9 cellular contexts compared by ENCODE assay signal in genomic region chr11:35661539-35661938, GRCh38. TPM values are rescaled to one million over a fixed set of nuclear protein-coding genes. Genes with fewer than 3 reads are reported as not detected.
DNase-seq lines count a peak whose midpoint lies in the region; ATAC-seq and TF ChIP-seq lines count a peak whose summit lies in the region.
"Had no signal": no experiment of that assay in that cellular context is flagged by ENCODE, and none has a peak within 500 bp of the region (broad histone marks: within the 10 kb centered on the region; RNA-seq: fewer than 3 reads in every experiment).

No MANE protein-coding gene starts in this region.

- H3K27me3 ChIP-seq in AG04450 (ENCODE audit: control insufficient read depth, insufficient read depth, low read length), result no peaks in the 10 kb centered on the region

- H3K9me3 Mint-ChIP-seq in IgD-negative memory B cell, result peaks cover 2 to 24% (median 16%) of the 10 kb centered on the region in 3 donors
- peaks cover 8% of the 10 kb centered on the region for H3K9me3 Mint-ChIP-seq in natural killer cell treated with Interleukin-12 subunit alpha and Interleukin-12 subunit beta and Interleukin-15 and Interleukin-18, amount 100 ng/mL, for 72 hours

- H3K36me3 Mint-ChIP-seq in IgD-negative memory B cell, result peaks cover 11% of the 10 kb centered on the region
- H3K36me3 Mint-ChIP-seq in natural killer cell treated with Interleukin-12 subunit alpha and Interleukin-12 subunit beta and Interleukin-15 and Interleukin-18, amount 100 ng/mL, for 72 hours, result peaks cover 28% of the 10 kb centered on the region

- peak overlapping the region; percentile 93 to 99 (median 97) for H3K27ac Mint-ChIP-seq in IgD-negative memory B cell
- H3K27ac Mint-ChIP-seq in natural killer cell treated with Interleukin-12 subunit alpha and Interleukin-12 subunit beta and Interleukin-15 and Interleukin-18, amount 100 ng/mL, for 72 hours, result peak overlapping the region; percentile 93 to 96

- intact Hi-C loops in posterior cingulate gyrus (cut with DNase I), result loop anchor here (5.0 kb wide), 1 partner anchor 161 kb away; no protein-coding TSS in a partner anchor

- no peak for ATAC-seq in natural killer cell treated with Interleukin-12 subunit alpha and Interleukin-12 subunit beta and Interleukin-15 and Interleukin-18, amount 100 ng/mL, for 72 hours

- CTCF ChIA-PET in AG04450 (lab: Charles Lee), result interaction anchor here (1.0 to 2.1 kb wide), 2 partner anchors 160 to 597 kb away, joined by 3 to 9 read pairs; no protein-coding TSS in a partner anchor

- POLR2A ChIA-PET in AG04450 (lab: Yijun Ruan, JAX), result no interaction called here

- peak overlapping the region; percentile 95 to 100 (median 98) for H3K4me3 Mint-ChIP-seq in IgD-negative memory B cell
- H3K4me3 Mint-ChIP-seq in natural killer cell treated with Interleukin-12 subunit alpha and Interleukin-12 subunit beta and Interleukin-15 and Interleukin-18, amount 100 ng/mL, for 72 hours, result peak overlapping the region; percentile 95

- peaks cover 9% of the 10 kb centered on the region for H3K9me3 ChIP-seq in AG04450 (ENCODE audit: control insufficient read depth, insufficient read depth, low read length)

- no peak for TF ChIP-seq CTCF in AG04450 (IDR thresholded peaks at IDR 0.05; ENCODE audit: low read depth, low read length)
- no peak for TF ChIP-seq CTCF in choroid plexus epithelial cell (conservative IDR thresholded peaks at IDR 0.05; ENCODE audit: low read depth, low read length)

- H3K4me3 ChIP-seq in AG04450 (ENCODE audit: low read depth, low read length) (peak overlapping the region; percentile 82), choroid plexus epithelial cell (ENCODE audit: low read depth, low read length) (peak overlapping the region; percentile 80)

- no peak overlapping the region for H3K27ac ChIP-seq in AG04450 (ENCODE audit: low read depth, low read length)

- H3K4me1 Mint-ChIP-seq in IgD-negative memory B cell, result peaks cover 33 to 41% (median 40%) of the 10 kb centered on the region in 3 donors
- peaks cover 37 to 40% of the 10 kb centered on the region in 2 donors for H3K4me1 Mint-ChIP-seq in natural killer cell treated with Interleukin-12 subunit alpha and Interleukin-12 subunit beta and Interleukin-15 and Interleukin-18, amount 100 ng/mL, for 72 hours (ENCODE audit: low read depth in 2 of 2)

- peaks cover 8% of the 10 kb centered on the region for H3K27me3 Mint-ChIP-seq in IgD-negative memory B cell
- peaks cover 18 to 25% of the 10 kb centered on the region in 2 donors for H3K27me3 Mint-ChIP-seq in natural killer cell treated with Interleukin-12 subunit alpha and Interleukin-12 subunit beta and Interleukin-15 and Interleukin-18, amount 100 ng/mL, for 72 hours

- DNase-seq in AG04450 (ENCODE audit: low read depth, low spot score), result no peak
- DNase-seq in choroid plexus epithelial cell (ENCODE audit: low read depth), result no peak
- no peak for DNase-seq in natural killer cell treated with Interleukin-12 subunit alpha and Interleukin-12 subunit beta and Interleukin-15 and Interleukin-18, amount 100 ng/mL, for 72 hours (ENCODE audit: low spot score)
- DNase-seq in CD1c-positive myeloid dendritic cell (ENCODE audit: extremely low spot score), result no peak
- no peak for DNase-seq in posterior cingulate gyrus
- DNase-seq in NCI-H2227 (lab: John Stamatoyannopoulos, UW; ENCODE audit: unreplicated experiment), result no peak
- DNase-seq in SIG-M5 treated with dmso at 0.1 percent for 504 hours (lab: John Stamatoyannopoulos, UW; ENCODE audit: unreplicated experiment), result no peak
- DNase-seq: SIG-M5 had no signal

RNA-seq across cellular contexts. Expression of gene TRIM44, which starts 1.0 kb away (rescaled TPM):
- polyA plus RNA-seq in AG04450 (2011; rRNA removed) (70.7 and 82.6 TPM in 2 replicates), IgD-negative memory B cell (42.0 TPM)
- polyA minus RNA-seq in AG04450 (2011; rRNA and poly(A)+ RNA removed), result 116 and 125 TPM in 2 replicates
- 10 to 100 TPM; 38.1 to 40.6 TPM for total RNA-seq in natural killer cell treated with Interleukin-12 subunit alpha and Interleukin-12 subunit beta and Interleukin-15 and Interleukin-18, amount 100 ng/mL, for 72 hours

RNA-seq across cellular contexts. Expression of gene FJX1, which starts 43.3 kb away (rescaled TPM):
- polyA plus RNA-seq in AG04450 (2011; rRNA removed), result 4.8 and 5.6 TPM in 2 replicates
- 4.4 and 6.0 TPM in 2 replicates for polyA minus RNA-seq in AG04450 (2011; rRNA and poly(A)+ RNA removed)
- not detected for polyA plus RNA-seq in IgD-negative memory B cell
- total RNA-seq in natural killer cell treated with Interleukin-12 subunit alpha and Interleukin-12 subunit beta and Interleukin-15 and Interleukin-18, amount 100 ng/mL, for 72 hours, result 1 to 10 TPM in 1 of 2 donors, under 1 TPM in 1; 0.55 to 1.8 TPM
